Comparison of ENCODE assay signal across 9 cellular contexts in genomic region chr1:235597867-235598553, GRCh38. TPM values are rescaled to one million over a fixed set of nuclear protein-coding genes. Genes with fewer than 3 reads are reported as not detected.
DNase-seq lines count a peak whose midpoint lies in the region; ATAC-seq, FAIRE-seq and TF ChIP-seq lines count a peak whose summit lies in the region.
"Had no signal": no experiment of that assay in that cellular context is flagged by ENCODE, and none has a peak within 500 bp of the region (broad histone marks: within the 10 kb centered on the region; RNA-seq: fewer than 3 reads in every experiment).

No MANE protein-coding gene starts in this region.

- no peak overlapping the region for H3K4me2 ChIP-seq in GM23248 (ENCODE audit: unreplicated experiment)

- no peaks in the 10 kb centered on the region for H3F3A ChIP-seq in GM23248 (ENCODE audit: insufficient read depth)

- DNase-seq in GM23248 (peak; percentile 75), RCC 7860 (ENCODE audit: low spot score) (peak; percentile 42), fibroblast of peridontal ligament (ENCODE audit: extremely low read depth) (peak; percentile 44), NCI-H1048 (lab: John Stamatoyannopoulos, UW) (no peak), GM19240 (ENCODE audit: insufficient read length, low spot score) (no peak), vagina (ENCODE audit: extremely low spot score in 2 of 2) (no peak)

- no peak overlapping the region for H2AFZ ChIP-seq in GM23248

- H3K9ac ChIP-seq in GM23248, result no peak overlapping the region

- H3K36me3 ChIP-seq in GM23248 (ENCODE audit: low read depth) (no peaks in the 10 kb centered on the region), vagina (no peaks in the 10 kb centered on the region)
- H3K36me3 ChIP-seq: SJCRH30 had no signal

- no peak overlapping the region for H3K4me3 ChIP-seq in GM23248
- H3K4me3 ChIP-seq in vagina, result no peak overlapping the region
- H3K4me3 ChIP-seq: SJCRH30 had no signal

- H3K9me3 ChIP-seq in GM23248 (ENCODE audit: low read depth) (no peaks in the 10 kb centered on the region), vagina (no peaks in the 10 kb centered on the region)
- H3K9me3 ChIP-seq: SJCRH30 had no signal

- TF ChIP-seq CTCF in 22Rv1 (IDR thresholded peaks at IDR 0.05) (peak; percentile 49), vagina (IDR thresholded peaks at IDR 0.05) (no peak)

- ATAC-seq in GM21528 (IDR thresholded peaks at IDR 0.05; ENCODE audit: low FRiP score, unreplicated experiment), result no peak

- H3K9me2 ChIP-seq in GM23248 (ENCODE audit: insufficient read depth), result no peaks in the 10 kb centered on the region

- no peak for FAIRE-seq in RCC 7860 (lab: Jason Lieb, UNC)

- H3K27me3 ChIP-seq in GM23248 (replicated peaks; ENCODE audit: insufficient read depth) (no peaks in the 10 kb centered on the region), vagina (no peaks in the 10 kb centered on the region)
- H3K27me3 ChIP-seq: SJCRH30 had no signal

- H3K79me2 ChIP-seq in GM23248 (ENCODE audit: insufficient read depth), result no peaks in the 10 kb centered on the region

- 59 to 66% methylated on average over 7 of the region's 7 CpGs for WGBS in GM23248 (ENCODE audit: low coverage in 1 of 2, low lambda C conversion rate in 2 of 2, missing lambda C conversion rate in 2 of 2), 2 experiments

- H3K4me1 ChIP-seq in GM23248 (ENCODE audit: insufficient read depth) (no peaks in the 10 kb centered on the region), vagina (no peaks in the 10 kb centered on the region)
- H3K4me1 ChIP-seq: SJCRH30 had no signal

- intact Hi-C loops in vagina (cut with DNase I), result no loop called here

- H4K20me1 ChIP-seq in GM23248 (ENCODE audit: insufficient read depth), result no peaks in the 10 kb centered on the region

- in situ Hi-C loops in GM23248 (cut with MboI), result no loop called here

- no peak for TF ChIP-seq POLR2A in vagina (IDR thresholded peaks at IDR 0.05)

- no peak overlapping the region for H3K27ac ChIP-seq in 22Rv1
- no peak overlapping the region for H3K27ac ChIP-seq in GM23248
- H3K27ac ChIP-seq in vagina, result no peak overlapping the region
- H3K27ac ChIP-seq: SJCRH30 had no signal

RNA-seq across cellular contexts. Expression of gene GNG4, which starts 51.6 kb away (rescaled TPM):
- 0.32 and 2.0 TPM in 2 replicates for total RNA-seq in GM23248 (2014; rRNA removed; shearing (Covaris generic))
- 1.2 and 1.6 TPM in 2 replicates for polyA plus RNA-seq in GM23248 (2016; fragmentation: Nextera tagmentation; extraction: Ambion mirVana)
- 6.6 TPM for total RNA-seq in vagina

Comparison
In these comparisons a context has a peak if more than half of its experiments do, and no peak if none do; other contexts are left out.
1. DNase-seq: peak in GM23248 (single experiment), RCC 7860 (single experiment) and fibroblast of peridontal ligament (single experiment); none in NCI-H1048 (single experiment), GM19240 (single experiment) and vagina (0 of 2).